38 cellular contexts compared by ENCODE assay signal in the genomic region with DNA sequence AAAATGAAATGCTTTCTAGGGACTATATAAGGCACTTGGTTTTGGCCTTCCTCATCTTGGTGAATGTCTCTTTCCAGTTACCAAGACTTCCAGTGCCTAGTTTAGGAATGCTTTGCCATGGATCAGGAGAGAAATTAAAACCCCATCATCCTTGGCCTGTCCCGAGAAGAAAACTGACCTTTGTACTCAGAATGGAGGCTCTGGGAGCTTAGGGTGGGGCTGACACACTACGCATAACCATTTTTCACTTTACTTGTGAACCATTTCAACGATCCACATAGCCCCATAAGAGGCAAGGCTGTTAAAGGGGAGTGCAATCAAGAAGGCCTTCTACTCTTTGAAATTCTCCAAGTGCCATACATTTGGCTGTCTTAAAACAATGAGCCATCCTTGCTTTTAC. TPM values are rescaled to one million over a fixed set of nuclear protein-coding genes. Genes with fewer than 3 reads are reported as not detected.
"Had no signal": no experiment of that assay in that cellular context is flagged by ENCODE, and none has a peak within 500 bp of the region (broad histone marks: within the 10 kb centered on the region; RNA-seq: fewer than 3 reads in every experiment).

No MANE protein-coding gene starts in this region.

- H3K4me3 Mint-ChIP-seq: activated B cell treated with CpG ODN at 0.5 μM for 24 hours; activated CD4-positive, alpha-beta memory T cell treated with anti-CD3 and anti-CD28 coated beads for 36 hours; activated CD4-positive, alpha-beta T cell treated with anti-CD3 and anti-CD28 coated beads, Interleukin-2, amount 10 ng/mL, durations not matched to agents 24 days and 14 days; activated CD8-positive, alpha-beta T cell treated with anti-CD3 and anti-CD28 coated beads for 36 hours; activated naive CD4-positive, alpha-beta T cell treated with anti-CD3 and anti-CD28 coated beads for 36 hours; activated naive CD8-positive, alpha-beta T cell treated with anti-CD3 and anti-CD28 coated beads for 36 hours; activated T-cell treated with anti-CD3 and anti-CD28 coated beads, Interleukin-2, amount 50 U/mL, for 4 hours; activated T-cell treated with anti-CD3 and anti-CD28 coated beads, Interleukin-2, amount 50 U/mL, for 72 hours; activated T-helper 1 cell treated with anti-CD3 and anti-CD28 coated beads, Interleukin-12 subunit alpha, Interleukin-12 subunit beta, Interleukin-2, Interleukin-4 antibody, amounts not matched to agents 30 ng/mL and 10 ng/mL and 1 ng/mL, durations not matched to agents 14 hours and 24 hours and 36 hours; activated T-helper 17 cell treated with anti-CD3 and anti-CD28 coated beads, Interleukin-2, amount 50 U/mL, for 72 hours; T-helper 2 cell treated with Interferon-gamma antibody and Interleukin-4, amounts not matched to agents 5 μg/mL and 100 μg/mL, for 36 hours had no signal

- H3K4me1 ChIP-seq: adrenal gland, body of pancreas, breast epithelium had no signal

- H3K27me3 ChIP-seq: body of pancreas, brain microvascular endothelial cell had no signal

- H3K27me3 Mint-ChIP-seq: activated B cell treated with CpG ODN at 0.5 μM for 24 hours; activated CD4-positive, alpha-beta memory T cell treated with anti-CD3 and anti-CD28 coated beads for 36 hours; activated CD4-positive, alpha-beta T cell treated with anti-CD3 and anti-CD28 coated beads, Interleukin-2, amount 10 ng/mL, durations not matched to agents 24 days and 14 days; activated CD8-positive, alpha-beta T cell treated with anti-CD3 and anti-CD28 coated beads for 36 hours; activated naive CD8-positive, alpha-beta T cell treated with anti-CD3 and anti-CD28 coated beads for 36 hours; activated T-helper 17 cell treated with anti-CD3 and anti-CD28 coated beads, Interleukin-2, amount 50 U/mL, for 72 hours had no signal

- H3K9me3 Mint-ChIP-seq: activated B cell treated with CpG ODN at 0.5 μM for 24 hours; activated CD4-positive, alpha-beta memory T cell treated with anti-CD3 and anti-CD28 coated beads for 36 hours; activated CD4-positive, alpha-beta T cell treated with anti-CD3 and anti-CD28 coated beads, Interleukin-2, amount 10 ng/mL, durations not matched to agents 24 days and 14 days; activated CD8-positive, alpha-beta T cell treated with anti-CD3 and anti-CD28 coated beads for 36 hours; activated naive CD4-positive, alpha-beta T cell treated with anti-CD3 and anti-CD28 coated beads for 36 hours; activated naive CD4-positive, alpha-beta T cell treated with anti-CD3 and anti-CD28 coated beads, Interleukin-2, amount 50 U/mL, for 72 hours; activated naive CD8-positive, alpha-beta T cell treated with anti-CD3 and anti-CD28 coated beads for 36 hours; activated T-cell treated with anti-CD3 and anti-CD28 coated beads, Interleukin-2, amount 50 U/mL, for 4 hours; activated T-cell treated with anti-CD3 and anti-CD28 coated beads, Interleukin-2, amount 50 U/mL, for 72 hours; activated T-helper 1 cell treated with anti-CD3 and anti-CD28 coated beads, Interleukin-12 subunit alpha, Interleukin-12 subunit beta, Interleukin-2, Interleukin-4 antibody, amounts not matched to agents 30 ng/mL and 10 ng/mL and 1 ng/mL, durations not matched to agents 14 hours and 24 hours and 36 hours; activated T-helper 17 cell treated with anti-CD3 and anti-CD28 coated beads, Interleukin-2, amount 50 U/mL, for 72 hours; T-helper 2 cell treated with Interferon-gamma antibody and Interleukin-4, amounts not matched to agents 5 μg/mL and 100 μg/mL, for 36 hours had no signal

- DNase-seq: activated B cell treated with CpG ODN at 0.5 μM for 24 hours; activated CD4-positive, alpha-beta memory T cell treated with anti-CD3 and anti-CD28 coated beads for 36 hours; activated CD4-positive, alpha-beta T cell treated with anti-CD3 and anti-CD28 coated beads for 4 hours; activated CD4-positive, alpha-beta T cell treated with anti-CD3 and anti-CD28 coated beads, Interleukin-2, amount 10 ng/mL, durations not matched to agents 24 days and 14 days; activated CD4-positive, alpha-beta T cell treated with anti-CD3 and anti-CD28 coated beads, Interleukin-2, amount 50 U/mL, for 1 hour; activated CD4-positive, alpha-beta T cell treated with anti-CD3 and anti-CD28 coated beads, Interleukin-2, amount 50 U/mL, for 4 hours; activated CD4-positive, CD25-positive, alpha-beta regulatory T cell treated with anti-CD3 and anti-CD28 coated beads, Interleukin-2, amount 50 U/mL, for 72 hours; activated CD8-positive, alpha-beta memory T cell treated with anti-CD3 and anti-CD28 coated beads, Interleukin-2, amount 50 U/mL, for 4 hours; activated CD8-positive, alpha-beta T cell treated with anti-CD3 and anti-CD28 coated beads for 36 hours; activated effector memory CD4-positive, alpha-beta T cell treated with anti-CD3 and anti-CD28 coated beads, Interleukin-2, amount 50 U/mL, for 16 hours; activated gamma-delta T cell treated with Interleukin-2 at 50 U/mL for 16 hours; activated naive CD4-positive, alpha-beta T cell; activated naive CD4-positive, alpha-beta T cell treated with anti-CD3 and anti-CD28 coated beads for 36 hours; activated naive CD4-positive, alpha-beta T cell treated with anti-CD3 and anti-CD28 coated beads, Interleukin-2, amount 50 U/mL, for 16 hours; activated naive CD8-positive, alpha-beta T cell treated with anti-CD3 and anti-CD28 coated beads for 36 hours; activated T-cell treated with anti-CD3 and anti-CD28 coated beads for 4 hours; activated T-cell treated with anti-CD3 and anti-CD28 coated beads, Interleukin-2, amount 50 U/mL, for 1 hour; activated T-cell treated with anti-CD3 and anti-CD28 coated beads, Interleukin-2, amount 50 U/mL, for 4 hours; activated T-cell treated with anti-CD3 and anti-CD28 coated beads, Interleukin-2, amount 50 U/mL, for 72 hours; adrenal gland; amniotic stem cell; aorta; body of pancreas; brain microvascular endothelial cell; central memory CD4-positive, alpha-beta T cell; T-helper 2 cell; T-helper 9 cell had no signal

- H3K9me3 ChIP-seq: adrenal gland, body of pancreas, breast epithelium had no signal

- H3K4me1 Mint-ChIP-seq: activated T-helper 17 cell treated with anti-CD3 and anti-CD28 coated beads, Interleukin-2, amount 50 U/mL, for 72 hours had no signal

- H3K27ac Mint-ChIP-seq: activated B cell treated with CpG ODN at 0.5 μM for 24 hours; activated CD4-positive, alpha-beta memory T cell treated with anti-CD3 and anti-CD28 coated beads for 36 hours; activated CD8-positive, alpha-beta T cell treated with anti-CD3 and anti-CD28 coated beads for 36 hours; activated naive CD4-positive, alpha-beta T cell treated with anti-CD3 and anti-CD28 coated beads for 36 hours; activated naive CD8-positive, alpha-beta T cell treated with anti-CD3 and anti-CD28 coated beads for 36 hours; activated T-cell treated with anti-CD3 and anti-CD28 coated beads, Interleukin-2, amount 50 U/mL, for 72 hours; activated T-helper 1 cell treated with anti-CD3 and anti-CD28 coated beads, Interleukin-12 subunit alpha, Interleukin-12 subunit beta, Interleukin-2, Interleukin-4 antibody, amounts not matched to agents 30 ng/mL and 10 ng/mL and 1 ng/mL, durations not matched to agents 14 hours and 24 hours and 36 hours; activated T-helper 17 cell treated with anti-CD3 and anti-CD28 coated beads, Interleukin-2, amount 50 U/mL, for 72 hours; T-helper 2 cell treated with Interferon-gamma antibody and Interleukin-4, amounts not matched to agents 5 μg/mL and 100 μg/mL, for 36 hours had no signal

- H3K27ac ChIP-seq: adrenal gland, body of pancreas, brain microvascular endothelial cell, breast epithelium, VCaP had no signal

- H3K4me3 ChIP-seq: adrenal gland, body of pancreas, breast epithelium had no signal

- H3K36me3 ChIP-seq: breast epithelium had no signal

- ATAC-seq: activated CD8-positive, alpha-beta T cell treated with anti-CD3 and anti-CD28 coated beads for 36 hours; activated naive CD4-positive, alpha-beta T cell treated with anti-CD3 and anti-CD28 coated beads, Interleukin-2, amount 50 U/mL, for 72 hours; activated T-cell treated with anti-CD3 and anti-CD28 coated beads, Interleukin-2, amount 50 U/mL, for 4 hours; activated T-cell treated with anti-CD3 and anti-CD28 coated beads, Interleukin-2, amount 50 U/mL, for 72 hours; activated T-helper 17 cell treated with anti-CD3 and anti-CD28 coated beads, Interleukin-2, amount 50 U/mL, for 72 hours; body of pancreas had no signal

RNA-seq across cellular contexts. Expression of gene ZCCHC13, which starts 26.7 kb away (rescaled TPM):
- total RNA-seq: activated B cell treated with CpG ODN at 0.5 μM for 24 hours; activated CD4-positive, alpha-beta memory T cell treated with anti-CD3 and anti-CD28 coated beads for 36 hours; activated CD4-positive, alpha-beta T cell treated with anti-CD3 and anti-CD28 coated beads, Interleukin-2, amount 10 ng/mL, durations not matched to agents 24 days and 14 days; activated CD8-positive, alpha-beta memory T cell treated with anti-CD3 and anti-CD28 coated beads for 36 hours; activated CD8-positive, alpha-beta T cell treated with anti-CD3 and anti-CD28 coated beads for 36 hours; activated naive CD4-positive, alpha-beta T cell treated with anti-CD3 and anti-CD28 coated beads for 36 hours; activated naive CD4-positive, alpha-beta T cell treated with anti-CD3 and anti-CD28 coated beads, Interleukin-2, amount 50 U/mL, for 72 hours; activated naive CD8-positive, alpha-beta T cell treated with anti-CD3 and anti-CD28 coated beads for 36 hours; activated T-cell treated with anti-CD3 and anti-CD28 coated beads, Interleukin-2, amount 50 U/mL, for 4 hours; activated T-cell treated with anti-CD3 and anti-CD28 coated beads, Interleukin-2, amount 50 U/mL, for 72 hours; activated T-helper 1 cell treated with anti-CD3 and anti-CD28 coated beads, Interleukin-12 subunit alpha, Interleukin-12 subunit beta, Interleukin-2, Interleukin-4 antibody, amounts not matched to agents 30 ng/mL and 10 ng/mL and 1 ng/mL, durations not matched to agents 14 hours and 24 hours and 36 hours; activated T-helper 17 cell treated with anti-CD3 and anti-CD28 coated beads, Interleukin-2, amount 50 U/mL, for 72 hours; adrenal gland; aorta; astrocyte; body of pancreas; breast epithelium; cardiac septum; cerebellum; T-helper 1 cell treated with Interleukin-12 subunit alpha and Interleukin-12 subunit beta and Interleukin-4 antibody, amounts not matched to agents 30 ng/mL and 1 ng/mL, for 36 hours had no signal
- polyA plus RNA-seq: adrenal gland, aorta had no signal
